Comparison of ENCODE assay signal across 22 cellular contexts in genomic region chr10:29996842-29997123, GRCh38.
"Had no signal": no experiment of that assay in that cellular context is flagged by ENCODE, and none has a peak within 500 bp of the region (broad histone marks: within the 10 kb centered on the region; RNA-seq: fewer than 3 reads in every experiment).

No MANE protein-coding gene starts in this region.

- H3K4me3 Mint-ChIP-seq: dendritic cell treated with granulocyte-macrophage colony-stimulating factor and Interleukin-4, amounts not matched to agents 40 ng/mL and 50 ng/mL, for 4 days; effector memory CD8-positive, alpha-beta T cell; memory B cell; naive B cell; stimulated activated naive B cell treated with anti-CD40 and anti-IgM and Interleukin-4, amounts not matched to agents 10 μg/mL and 1 μg/mL and 100 μg/mL, for 72 hours; stimulated activated naive CD8-positive, alpha-beta T cell treated with anti-CD3 and anti-CD28 coated beads, Interleukin-15, amount 100 ng/mL, for 72 hours had no signal

- ATAC-seq: effector memory CD8-positive, alpha-beta T cell; left cardiac atrium; lower lobe of right lung; sciatic nerve; stimulated activated naive B cell treated with anti-CD40 and anti-IgM and Interleukin-4, amounts not matched to agents 10 μg/mL and 1 μg/mL and 100 μg/mL, for 72 hours; stimulated activated naive CD8-positive, alpha-beta T cell treated with anti-CD3 and anti-CD28 coated beads, Interleukin-15, amount 100 ng/mL, for 72 hours had no signal

- H3K9me3 Mint-ChIP-seq: dendritic cell treated with granulocyte-macrophage colony-stimulating factor and Interleukin-4, amounts not matched to agents 40 ng/mL and 50 ng/mL, for 4 days; effector memory CD8-positive, alpha-beta T cell; memory B cell; naive B cell; stimulated activated naive B cell treated with anti-CD40 and anti-IgM and Interleukin-4, amounts not matched to agents 10 μg/mL and 1 μg/mL and 100 μg/mL, for 72 hours; stimulated activated naive CD8-positive, alpha-beta T cell treated with anti-CD3 and anti-CD28 coated beads, Interleukin-15, amount 100 ng/mL, for 72 hours had no signal

- H3K4me1 Mint-ChIP-seq: memory B cell; naive B cell; stimulated activated naive CD8-positive, alpha-beta T cell treated with anti-CD3 and anti-CD28 coated beads, Interleukin-15, amount 100 ng/mL, for 72 hours had no signal

- DNase-seq: effector memory CD8-positive, alpha-beta T cell; esophagus squamous epithelium; foreskin fibroblast; kidney; left cardiac atrium; left ventricle myocardium inferior; lower lobe of right lung; midbrain; naive B cell; stimulated activated CD4-positive, alpha-beta T cell treated with anti-CD3 and anti-CD28 coated beads, Interleukin-2, amount 100 ng/mL, for 24 hours; stimulated activated CD4-positive, alpha-beta T cell treated with anti-CD3 and anti-CD28 coated beads, Interleukin-4, amount 100 ng/mL, for 4 hours; stimulated activated naive B cell treated with anti-CD40 and anti-IgM and Interleukin-4, amounts not matched to agents 10 μg/mL and 1 μg/mL and 100 μg/mL, for 72 hours; stimulated activated naive CD8-positive, alpha-beta T cell treated with anti-CD3 and anti-CD28 coated beads, Interleukin-15, amount 100 ng/mL, for 72 hours; substantia nigra; transverse colon had no signal

- H3K27ac ChIP-seq: epithelial cell of prostate, esophagus squamous epithelium, left ventricle myocardium inferior, lower lobe of right lung, neutrophil, skin epidermis, thoracic aorta, transverse colon had no signal

- H3K4me3 ChIP-seq: esophagus squamous epithelium, left ventricle myocardium inferior, lower lobe of right lung, skin epidermis, thoracic aorta, transverse colon had no signal

- H3K36me3 ChIP-seq: esophagus squamous epithelium, left ventricle myocardium inferior, lower lobe of right lung, neutrophil, thoracic aorta, transverse colon had no signal

- H3K36me3 Mint-ChIP-seq: memory B cell; naive B cell; stimulated activated naive B cell treated with anti-CD40 and anti-IgM and Interleukin-4, amounts not matched to agents 10 μg/mL and 1 μg/mL and 100 μg/mL, for 72 hours had no signal

- H3K27ac Mint-ChIP-seq: dendritic cell treated with granulocyte-macrophage colony-stimulating factor and Interleukin-4, amounts not matched to agents 40 ng/mL and 50 ng/mL, for 4 days; effector memory CD8-positive, alpha-beta T cell; memory B cell; naive B cell; stimulated activated naive CD8-positive, alpha-beta T cell treated with anti-CD3 and anti-CD28 coated beads, Interleukin-15, amount 100 ng/mL, for 72 hours had no signal

- H3K27me3 ChIP-seq: esophagus squamous epithelium, transverse colon had no signal

- H3K9me3 ChIP-seq: esophagus squamous epithelium, left ventricle myocardium inferior, lower lobe of right lung, neutrophil, thoracic aorta, transverse colon had no signal
